8 cellular contexts compared by ENCODE assay signal in the genomic region with DNA sequence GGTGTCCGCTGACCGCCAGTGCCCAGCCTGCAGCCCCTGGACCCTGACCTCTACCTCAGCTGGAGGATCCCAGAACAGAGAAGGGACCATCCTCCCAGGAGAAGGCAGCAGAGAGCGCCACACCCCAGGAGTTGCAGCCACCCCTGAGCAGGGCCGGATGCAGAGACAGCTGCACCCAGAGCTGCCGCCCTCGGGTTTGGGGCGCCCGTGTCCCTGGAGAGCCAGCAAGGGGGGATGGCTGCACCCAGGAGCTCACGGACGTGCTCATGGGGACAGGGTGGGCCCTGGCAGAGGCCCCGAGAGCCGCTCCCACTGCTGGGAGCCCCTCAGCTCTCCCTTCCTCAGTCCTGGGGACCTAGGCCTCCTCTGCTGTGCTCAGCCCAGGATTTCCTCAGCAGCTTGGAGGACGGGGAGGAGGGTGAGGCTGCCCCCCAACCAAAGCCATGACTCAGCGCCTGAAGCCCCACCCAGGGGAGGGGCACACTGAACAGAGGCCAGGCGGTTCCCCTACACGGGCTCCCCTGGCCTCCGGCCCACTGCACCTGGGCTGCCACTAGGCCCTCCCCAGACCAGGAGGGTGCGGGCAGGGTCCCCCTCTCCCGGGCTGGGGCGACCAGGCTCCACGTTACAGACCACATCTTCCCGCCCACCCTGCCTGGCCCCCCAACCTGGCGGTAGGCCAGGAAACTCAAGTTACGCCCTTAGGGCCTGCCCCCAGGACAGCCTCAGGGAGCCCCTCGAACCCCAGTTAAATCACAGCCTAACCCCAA. TPM values are rescaled to one million over a fixed set of nuclear protein-coding genes. Genes with fewer than 3 reads are reported as not detected.
DNase-seq lines count a peak whose midpoint lies in the region; ATAC-seq, FAIRE-seq and TF ChIP-seq lines count a peak whose summit lies in the region.

No MANE protein-coding gene starts in this region.

- in situ Hi-C loops in K562 (cut with MboI), result no loop called here

- DNase-seq in DMS153 (lab: John Stamatoyannopoulos, UW) (peak; percentile 70), T-helper 9 cell (peak; percentile 51), K562 (ENCODE audit: extremely low read depth in 1 of 4, low spot score in 3 of 4) (peak; percentile 82 to 97 (median 88)), iris pigment epithelial cell (ENCODE audit: low read depth) (peak; percentile 76), middle frontal gyrus (ENCODE audit: extremely low spot score, low spot score) (no peak), midbrain (lab: John Stamatoyannopoulos, UW) (no peak)
- DNase-seq in stimulated activated CD4-positive, alpha-beta T cell treated with anti-CD3 and anti-CD28 coated beads, Interleukin-1b, Interleukin-23, amount 100 ng/mL, for 4 hours (ENCODE audit: low read depth in 2 of 2), result peak; percentile 61 to 67

- H3K9me3 ChIP-seq in HUES64 (ENCODE audit: insufficient read depth, low read depth, low read length), result no peaks in the 10 kb centered on the region
- no peaks in the 10 kb centered on the region for H3K9me3 ChIP-seq in K562 (replicated peaks; ENCODE audit: control insufficient read depth, insufficient read depth, low read depth, low read length)

- H3K36me3 ChIP-seq in HUES64 (ENCODE audit: insufficient read depth, low read length) (peaks cover 8% of the 10 kb centered on the region), K562 (ENCODE audit: control insufficient read depth, insufficient read depth, low read length) (peaks cover 18% of the 10 kb centered on the region)

- BruUV-seq in K562 (replicated peaks; lab: Mats Ljungman, UMichigan), result no TSS peak

- FAIRE-seq in K562 (lab: Jason Lieb, UNC), result peak; percentile 93

- H3K27ac ChIP-seq in HUES64 (ENCODE audit: low read depth, low read length), result peak overlapping the region; percentile 72
- H3K27ac ChIP-seq in K562 (ENCODE audit: extremely low read depth, low read depth, low read length), result peak overlapping the region; percentile 62

- peaks cover 23% of the 10 kb centered on the region for H3K4me1 ChIP-seq in HUES64 (ENCODE audit: insufficient read depth, low read length)
- peaks cover 41 to 89% of the 10 kb centered on the region in 2 experiments for H3K4me1 ChIP-seq in K562 (replicated peaks in 1 of 2; ENCODE audit: control insufficient read depth in 2 of 2, insufficient read depth in 2 of 2, low read length in 2 of 2)

- peaks cover 54% of the 10 kb centered on the region for H3K79me2 ChIP-seq in K562 (ENCODE audit: control insufficient read depth, insufficient read depth, low read length)

- intact Hi-C loops in K562 (cut with micrococcal nuclease), result loop anchor here (5.0 to 10.0 kb wide), 2 partner anchors 72 to 919 kb away; a partner anchor contains a TSS

- H3K4me2 ChIP-seq in K562 (ENCODE audit: insufficient read depth, low read length), result peak overlapping the region; percentile 75

- H2AFZ ChIP-seq in K562 (ENCODE audit: low read depth, low read length), result peak overlapping the region; percentile 61; the same call in 1 of the 2 replicates

- TF ChIP-seq EP300 in K562 (IDR thresholded peaks at IDR 0.05; ENCODE audit: low read length), result no peak; the same call in 1 of the 2 replicates

- peaks cover 24% of the 10 kb centered on the region; the same call in 1 of the 2 replicates for H4K20me1 ChIP-seq in K562 (replicated peaks; ENCODE audit: control insufficient read depth, insufficient read depth, low read length)

- H3K4me3 ChIP-seq in HUES64 (ENCODE audit: low read length) (peak overlapping the region; percentile 77), K562 (peak overlapping the region; percentile 94)

- TF ChIP-seq POLR2A in K562 (conservative IDR thresholded peaks at IDR 0.05), result no peak; the same call in 1 of the 2 replicates

- peak in 2 of 3 experiments; percentile 40 to 48; a peak in 4 of 6 replicates for TF ChIP-seq CTCF in K562 (IDR thresholded peaks at IDR 0.05 in 2 of 3, conservative IDR thresholded peaks at IDR 0.05 in 1 of 3; ENCODE audit: insufficient read depth in 2 of 3, low read depth in 1 of 3, low read length in 3 of 3)

- peak; percentile 74 for ATAC-seq in K562

- H3K9me1 ChIP-seq in K562 (ENCODE audit: control insufficient read depth, insufficient read depth, low read length), result peaks cover 7% of the 10 kb centered on the region

- CTCF ChIA-PET in K562 (lab: Yijun Ruan, JAX; ENCODE audit: low intra/inter-chr PET ratio), result no interaction called here

- peak overlapping the region; percentile 11; the same call in 1 of the 2 replicates for H3K9ac ChIP-seq in HUES64 (ENCODE audit: low read depth, low read length)
- peak overlapping the region; percentile 57 to 97 for H3K9ac ChIP-seq in K562 (ENCODE audit: insufficient read depth in 1 of 2, low read depth in 2 of 2, low read length in 2 of 2)

- TF ChIP-seq RAD21 in K562 (CRISPR knock-in tag; conservative IDR thresholded peaks at IDR 0.05 in 1 of 2, IDR thresholded peaks at IDR 0.05 in 1 of 2), result peak in 1 of 2 experiments; percentile 52; a peak in 2 of 4 replicates

- 57% methylated on average over 25 of the region's 25 CpGs for WGBS in HUES64
- WGBS in K562 (ENCODE audit: insufficient coverage, low coverage, missing lambda C conversion rate), result 9% methylated on average over 24 of the region's 25 CpGs

- no peaks in the 10 kb centered on the region; the same call in 1 of the 2 replicates for H3K27me3 ChIP-seq in HUES64 (ENCODE audit: insufficient read depth, low read length)
- H3K27me3 ChIP-seq in K562 (ENCODE audit: control insufficient read depth in 2 of 2, insufficient read depth in 2 of 2, low read length in 2 of 2), result no peaks in the 10 kb centered on the region

- POLR2A ChIA-PET in K562 (lab: Yijun Ruan, JAX), result interaction anchor here (0.6 to 1.4 kb wide), 5 partner anchors 9 to 278 kb away, joined by 3 to 7 read pairs (median 3); no protein-coding TSS in a partner anchor

RNA-seq across cellular contexts. Expression of a gene that starts 2.2 kb away (rescaled TPM):
- polyA plus RNA-seq in HUES64 (2013, experiment 1 of 2), result 16.2 TPM
- 18.1 TPM for polyA plus RNA-seq in HUES64 (2013, experiment 2 of 2)
- 140 and 407 TPM in 2 replicates for total RNA-seq in K562 (2011; cell fraction: chromatin; rRNA removed; ENCODE audit: low replicate concordance)
- 278 and 333 TPM in 2 replicates for total RNA-seq in K562 (2011; cell fraction: nucleolus; rRNA removed)
- 136 and 156 TPM in 2 replicates for total RNA-seq in K562 (2011; cell fraction: nucleoplasm; rRNA removed)
- 29.6 and 33.3 TPM in 2 replicates for total RNA-seq in K562 (2014; rRNA removed)
- 1.9 and 3.5 TPM in 2 replicates for total RNA-seq in K562 (2014; rRNA removed; fragmentation: Illumina TruSeq; extraction: Trizol)
- 14.0 and 15.2 TPM in 2 replicates for total RNA-seq in K562 (2015; rRNA removed; fragmentation: Illumina TruSeq; extraction: Trizol)
- 44.1 and 49.0 TPM in 2 replicates for total RNA-seq in K562 (2021)
- 12.0 and 27.1 TPM in 2 replicates for polyA plus RNA-seq in K562 (2011; rRNA removed)
- polyA plus RNA-seq in K562 (2011; cell fraction: cytosol; rRNA removed), result 8.5 and 20.8 TPM in 2 replicates
- 346 and 462 TPM in 2 replicates for polyA plus RNA-seq in K562 (2011; cell fraction: nucleus; rRNA removed)
- 38.9 and 49.6 TPM in 2 replicates for polyA plus RNA-seq in K562 (2012)
- 7.2 and 11.8 TPM in 2 replicates for polyA plus RNA-seq in K562 (2014; fragmentation: Illumina TruSeq; extraction: Trizol)
- polyA plus RNA-seq in K562 (2014; fragmentation: Nextera tagmentation; extraction: Ambion mirVana), result under 1 TPM; 0.01 to 0.06 TPM
- 43.8 and 44.8 TPM in 2 replicates for polyA plus RNA-seq in K562 (2014; rRNA removed)
- 6.3 and 10.7 TPM in 2 replicates for polyA minus RNA-seq in K562 (2011; rRNA and poly(A)+ RNA removed)
- 13.7 and 15.3 TPM in 2 replicates for polyA minus RNA-seq in K562 (2011; cell fraction: cytosol; rRNA and poly(A)+ RNA removed)
- polyA minus RNA-seq in K562 (2011; cell fraction: nucleus; rRNA and poly(A)+ RNA removed), result 42.4 and 46.1 TPM in 2 replicates

RNA-seq across cellular contexts. Expression of a gene that starts 2.9 kb away (rescaled TPM):
- polyA plus RNA-seq in HUES64 (2013, experiment 1 of 2), result 26.3 TPM
- polyA plus RNA-seq in HUES64 (2013, experiment 2 of 2), result 26.3 TPM
- 13.3 and 63.1 TPM in 2 replicates for total RNA-seq in K562 (2011; cell fraction: chromatin; rRNA removed; ENCODE audit: low replicate concordance)
- total RNA-seq in K562 (2011; cell fraction: nucleolus; rRNA removed), result 74.5 and 90.1 TPM in 2 replicates
- 23.2 and 31.2 TPM in 2 replicates for total RNA-seq in K562 (2011; cell fraction: nucleoplasm; rRNA removed)
- total RNA-seq in K562 (2014; rRNA removed) (86.9 and 103 TPM in 2 replicates), K562 (2014; rRNA removed; fragmentation: Illumina TruSeq; extraction: Trizol) (5.6 and 7.0 TPM in 2 replicates), K562 (2015; rRNA removed; fragmentation: Illumina TruSeq; extraction: Trizol) (29.7 and 31.4 TPM in 2 replicates), K562 (2021) (80.1 and 83.0 TPM in 2 replicates)
- polyA plus RNA-seq in K562 (2011; rRNA removed) (13.6 and 22.4 TPM in 2 replicates), K562 (2014; fragmentation: Illumina TruSeq; extraction: Trizol) (10.5 and 25.1 TPM in 2 replicates), K562 (2014; fragmentation: Nextera tagmentation; extraction: Ambion mirVana) (1 to 10 TPM in 1 of 2 experiments, under 1 TPM in 1; 0.62 to 1.7 TPM), K562 (2014; rRNA removed) (68.5 and 76.0 TPM in 2 replicates)
- polyA plus RNA-seq in K562 (2011; cell fraction: cytosol; rRNA removed), result 29.8 and 137 TPM in 2 replicates
- polyA plus RNA-seq in K562 (2011; cell fraction: nucleus; rRNA removed), result 41.7 and 71.9 TPM in 2 replicates
- polyA plus RNA-seq in K562 (2012), result 35.1 and 53.3 TPM in 2 replicates
- polyA minus RNA-seq in K562 (2011; rRNA and poly(A)+ RNA removed), result 3.5 and 5.7 TPM in 2 replicates
- 22.0 and 25.8 TPM in 2 replicates for polyA minus RNA-seq in K562 (2011; cell fraction: cytosol; rRNA and poly(A)+ RNA removed)
- polyA minus RNA-seq in K562 (2011; cell fraction: nucleus; rRNA and poly(A)+ RNA removed), result 33.5 and 38.2 TPM in 2 replicates

RNA-seq across cellular contexts. Expression of a gene that starts 19.0 kb away (rescaled TPM):
- 74.1 TPM for polyA plus RNA-seq in HUES64 (2013, experiment 1 of 2)
- 76.3 TPM for polyA plus RNA-seq in HUES64 (2013, experiment 2 of 2)
- 317 and 866 TPM in 2 replicates for total RNA-seq in K562 (2011; cell fraction: chromatin; rRNA removed; ENCODE audit: low replicate concordance)
- 565 and 578 TPM in 2 replicates for total RNA-seq in K562 (2011; cell fraction: nucleolus; rRNA removed)
- 402 and 440 TPM in 2 replicates for total RNA-seq in K562 (2011; cell fraction: nucleoplasm; rRNA removed)
- total RNA-seq in K562 (2014; rRNA removed), result 151 and 179 TPM in 2 replicates
- total RNA-seq in K562 (2014; rRNA removed; fragmentation: Illumina TruSeq; extraction: Trizol), result 62.1 and 77.4 TPM in 2 replicates
- total RNA-seq in K562 (2015; rRNA removed; fragmentation: Illumina TruSeq; extraction: Trizol), result 85.4 and 88.8 TPM in 2 replicates
- total RNA-seq in K562 (2021), result 153 and 164 TPM in 2 replicates
- polyA plus RNA-seq in K562 (2011; rRNA removed), result 110 and 164 TPM in 2 replicates
- polyA plus RNA-seq in K562 (2011; cell fraction: cytosol; rRNA removed), result 195 and 300 TPM in 2 replicates
- polyA plus RNA-seq in K562 (2011; cell fraction: nucleus; rRNA removed), result 663 and 798 TPM in 2 replicates
- polyA plus RNA-seq in K562 (2012), result 151 and 204 TPM in 2 replicates
- 143 and 151 TPM in 2 replicates for polyA plus RNA-seq in K562 (2014; fragmentation: Illumina TruSeq; extraction: Trizol)
- polyA plus RNA-seq in K562 (2014; fragmentation: Nextera tagmentation; extraction: Ambion mirVana), result 10 to 100 TPM in 1 of 2 experiments, 1 to 10 TPM in 1; 3.6 to 11.8 TPM
- 183 TPM in 2 replicates for polyA plus RNA-seq in K562 (2014; rRNA removed)
- polyA minus RNA-seq in K562 (2011; rRNA and poly(A)+ RNA removed), result 68.4 and 103 TPM in 2 replicates
- polyA minus RNA-seq in K562 (2011; cell fraction: cytosol; rRNA and poly(A)+ RNA removed), result 79.6 and 101 TPM in 2 replicates
- 108 and 123 TPM in 2 replicates for polyA minus RNA-seq in K562 (2011; cell fraction: nucleus; rRNA and poly(A)+ RNA removed)

RNA-seq across cellular contexts. Expression of a gene that starts 19.1 kb away (rescaled TPM):
- 10.1 TPM for polyA plus RNA-seq in HUES64 (2013, experiment 1 of 2)
- polyA plus RNA-seq in HUES64 (2013, experiment 2 of 2), result 10.2 TPM
- 3.4 and 22.1 TPM in 2 replicates for total RNA-seq in K562 (2011; cell fraction: chromatin; rRNA removed; ENCODE audit: low replicate concordance)
- total RNA-seq in K562 (2011; cell fraction: nucleolus; rRNA removed), result 31.8 and 32.0 TPM in 2 replicates
- total RNA-seq in K562 (2011; cell fraction: nucleoplasm; rRNA removed), result 11.2 and 13.9 TPM in 2 replicates
- total RNA-seq in K562 (2014; rRNA removed) (21.6 and 33.4 TPM in 2 replicates), K562 (2014; rRNA removed; fragmentation: Illumina TruSeq; extraction: Trizol) (3.0 and 3.5 TPM in 2 replicates), K562 (2015; rRNA removed; fragmentation: Illumina TruSeq; extraction: Trizol) (8.4 and 10.1 TPM in 2 replicates), K562 (2021) (25.4 and 25.8 TPM in 2 replicates)
- polyA plus RNA-seq in K562 (2011; rRNA removed) (3.5 and 5.7 TPM in 2 replicates), K562 (2014; fragmentation: Illumina TruSeq; extraction: Trizol) (2.7 and 9.1 TPM in 2 replicates), K562 (2014; fragmentation: Nextera tagmentation; extraction: Ambion mirVana) (under 1 TPM; 0.11 to 0.20 TPM), K562 (2014; rRNA removed) (12.4 and 12.9 TPM in 2 replicates)
- 7.2 and 32.1 TPM in 2 replicates for polyA plus RNA-seq in K562 (2011; cell fraction: cytosol; rRNA removed)
- 5.6 and 10.3 TPM in 2 replicates for polyA plus RNA-seq in K562 (2011; cell fraction: nucleus; rRNA removed)
- 14.5 and 17.3 TPM in 2 replicates for polyA plus RNA-seq in K562 (2012)
- 2.1 and 2.4 TPM in 2 replicates for polyA minus RNA-seq in K562 (2011; rRNA and poly(A)+ RNA removed)
- 9.2 and 12.1 TPM in 2 replicates for polyA minus RNA-seq in K562 (2011; cell fraction: cytosol; rRNA and poly(A)+ RNA removed)
- polyA minus RNA-seq in K562 (2011; cell fraction: nucleus; rRNA and poly(A)+ RNA removed), result 14.0 and 17.8 TPM in 2 replicates

RNA-seq across cellular contexts. Expression of a gene that starts 25.2 kb away (rescaled TPM):
- 1.4 TPM for polyA plus RNA-seq in HUES64 (2013, experiment 1 of 2)
- polyA plus RNA-seq in HUES64 (2013, experiment 2 of 2), result 2.2 TPM
- 1.6 and 4.3 TPM in 2 replicates for total RNA-seq in K562 (2011; cell fraction: chromatin; rRNA removed; ENCODE audit: low replicate concordance)
- total RNA-seq in K562 (2011; cell fraction: nucleolus; rRNA removed), result 3.0 and 3.7 TPM in 2 replicates
- 1.4 and 2.1 TPM in 2 replicates for total RNA-seq in K562 (2011; cell fraction: nucleoplasm; rRNA removed)
- total RNA-seq in K562 (2014; rRNA removed) (0.53 and 0.64 TPM in 2 replicates), K562 (2014; rRNA removed; fragmentation: Illumina TruSeq; extraction: Trizol) (0.06 TPM in 1 of 2 replicates, not detected in the other), K562 (2015; rRNA removed; fragmentation: Illumina TruSeq; extraction: Trizol) (0.29 and 0.38 TPM in 2 replicates), K562 (2021) (0.73 and 0.87 TPM in 2 replicates)
- polyA plus RNA-seq in K562 (2011; rRNA removed) (0.38 and 0.92 TPM in 2 replicates), K562 (2014; fragmentation: Illumina TruSeq; extraction: Trizol) (0.04 and 0.26 TPM in 2 replicates), K562 (2014; fragmentation: Nextera tagmentation; extraction: Ambion mirVana) (under 1 TPM in 1 of 2 experiments, not detected in 1; 0.01 TPM), K562 (2014; rRNA removed) (1.1 TPM in 2 replicates)
- 0.71 and 1.8 TPM in 2 replicates for polyA plus RNA-seq in K562 (2011; cell fraction: cytosol; rRNA removed)
- polyA plus RNA-seq in K562 (2011; cell fraction: nucleus; rRNA removed), result 8.1 and 14.5 TPM in 2 replicates
- polyA plus RNA-seq in K562 (2012), result 0.79 and 1.9 TPM in 2 replicates
- polyA minus RNA-seq in K562 (2011; rRNA and poly(A)+ RNA removed), result 0.09 and 0.11 TPM in 2 replicates
- not detected in 2 replicates for polyA minus RNA-seq in K562 (2011; cell fraction: cytosol; rRNA and poly(A)+ RNA removed)
- 0.94 and 1.3 TPM in 2 replicates for polyA minus RNA-seq in K562 (2011; cell fraction: nucleus; rRNA and poly(A)+ RNA removed)

Comparison
In these comparisons a context has a peak if more than half of its experiments do, and no peak if none do; other contexts are left out.
1. DNase-seq: peak in DMS153 (single experiment), T-helper 9 cell (single experiment), K562 (4 of 4), iris pigment epithelial cell (single experiment) and stimulated activated CD4-positive, alpha-beta T cell treated with anti-CD3 and anti-CD28 coated beads, Interleukin-1b, Interleukin-23, amount 100 ng/mL, for 4 hours (2 of 2); none in middle frontal gyrus (single experiment) and midbrain (single experiment).